Comparison of ENCODE assay signal across 8 cellular contexts in genomic region chr2:47070920-47071824, GRCh38.
DNase-seq lines count a peak whose midpoint lies in the region; ATAC-seq and TF ChIP-seq lines count a peak whose summit lies in the region.

No MANE protein-coding gene starts in this region.

- TF ChIP-seq POLR2A in Peyer's patch (IDR thresholded peaks at IDR 0.05), result no peak

- H3K4me3 ChIP-seq in Peyer's patch, result no peak overlapping the region

- H3K27me3 ChIP-seq in Peyer's patch, result no peaks in the 10 kb centered on the region

- peak overlapping the region; percentile 67 to 91 (median 78) for H3K27ac ChIP-seq in Peyer's patch

- peaks cover 0 to 5% (median 0%) of the 10 kb centered on the region in 3 donors for H3K36me3 ChIP-seq in Peyer's patch

- peaks cover 62% of the 10 kb centered on the region for H3K4me1 Mint-ChIP-seq in stimulated activated effector memory CD8-positive, alpha-beta T cell treated with anti-CD3 and anti-CD28 coated beads, Interleukin-12 subunit alpha, Interleukin-12 subunit beta, amount 100 ng/mL, for 72 hours

- peaks cover 17 to 63% (median 38%) of the 10 kb centered on the region in 4 donors for H3K4me1 ChIP-seq in Peyer's patch

- peak; percentile 70 for ATAC-seq in HG02938 (IDR thresholded peaks at IDR 0.05; ENCODE audit: unreplicated experiment)
- ATAC-seq in stimulated activated effector memory CD8-positive, alpha-beta T cell treated with anti-CD3 and anti-CD28 coated beads, Interleukin-12 subunit alpha, Interleukin-12 subunit beta, amount 100 ng/mL, for 72 hours, result peak; percentile 74

- TF ChIP-seq CTCF in Peyer's patch (IDR thresholded peaks at IDR 0.05), result no peak

- peaks cover 49% of the 10 kb centered on the region for H3K36me3 Mint-ChIP-seq in stimulated activated effector memory CD8-positive, alpha-beta T cell treated with anti-CD3 and anti-CD28 coated beads, Interleukin-12 subunit alpha, Interleukin-12 subunit beta, amount 100 ng/mL, for 72 hours

- peak overlapping the region; percentile 48 for H3K4me3 Mint-ChIP-seq in stimulated activated effector memory CD8-positive, alpha-beta T cell treated with anti-CD3 and anti-CD28 coated beads, Interleukin-12 subunit alpha, Interleukin-12 subunit beta, amount 100 ng/mL, for 72 hours

- H3K9me3 Mint-ChIP-seq in stimulated activated effector memory CD8-positive, alpha-beta T cell treated with anti-CD3 and anti-CD28 coated beads, Interleukin-12 subunit alpha, Interleukin-12 subunit beta, amount 100 ng/mL, for 72 hours, result no peaks in the 10 kb centered on the region

- peak; percentile 59 for DNase-seq in activated gamma-delta T cell treated with Interleukin-2 at 50 U/mL for 16 hours
- DNase-seq in activated gamma-delta T cell (lab: John Stamatoyannopoulos, UW), result no peak
- peak in 2 of 3 donors; percentile 67 to 85 for DNase-seq in Peyer's patch
- DNase-seq in astrocyte of the hippocampus (ENCODE audit: low read depth, low spot score), result peak; percentile 92
- peak; percentile 87 for DNase-seq in left kidney (ENCODE audit: low read depth, low spot score)
- DNase-seq in stimulated activated effector memory CD8-positive, alpha-beta T cell treated with anti-CD3 and anti-CD28 coated beads, Interleukin-12 subunit alpha, Interleukin-12 subunit beta, amount 100 ng/mL, for 72 hours (ENCODE audit: low spot score in 2 of 2), result peak; percentile 18 to 61
- no peak for DNase-seq in SHP77 (lab: John Stamatoyannopoulos, UW)

- H3K9me3 ChIP-seq in Peyer's patch, result no peaks in the 10 kb centered on the region

- H3K27ac Mint-ChIP-seq in stimulated activated effector memory CD8-positive, alpha-beta T cell treated with anti-CD3 and anti-CD28 coated beads, Interleukin-12 subunit alpha, Interleukin-12 subunit beta, amount 100 ng/mL, for 72 hours, result peak overlapping the region; percentile 85

Comparison
In these comparisons a context has a peak if more than half of its experiments do, and no peak if none do; other contexts are left out.
1. DNase-seq: peak in activated gamma-delta T cell treated with Interleukin-2 at 50 U/mL for 16 hours (single experiment), Peyer's patch (2 of 3), astrocyte of the hippocampus (single experiment), left kidney (single experiment) and stimulated activated effector memory CD8-positive, alpha-beta T cell treated with anti-CD3 and anti-CD28 coated beads, Interleukin-12 subunit alpha, Interleukin-12 subunit beta, amount 100 ng/mL, for 72 hours (2 of 2); none in activated gamma-delta T cell (single experiment) and SHP77 (0 of 2).